Comparison of ENCODE assay signal across 8 cellular contexts in the genomic region with DNA sequence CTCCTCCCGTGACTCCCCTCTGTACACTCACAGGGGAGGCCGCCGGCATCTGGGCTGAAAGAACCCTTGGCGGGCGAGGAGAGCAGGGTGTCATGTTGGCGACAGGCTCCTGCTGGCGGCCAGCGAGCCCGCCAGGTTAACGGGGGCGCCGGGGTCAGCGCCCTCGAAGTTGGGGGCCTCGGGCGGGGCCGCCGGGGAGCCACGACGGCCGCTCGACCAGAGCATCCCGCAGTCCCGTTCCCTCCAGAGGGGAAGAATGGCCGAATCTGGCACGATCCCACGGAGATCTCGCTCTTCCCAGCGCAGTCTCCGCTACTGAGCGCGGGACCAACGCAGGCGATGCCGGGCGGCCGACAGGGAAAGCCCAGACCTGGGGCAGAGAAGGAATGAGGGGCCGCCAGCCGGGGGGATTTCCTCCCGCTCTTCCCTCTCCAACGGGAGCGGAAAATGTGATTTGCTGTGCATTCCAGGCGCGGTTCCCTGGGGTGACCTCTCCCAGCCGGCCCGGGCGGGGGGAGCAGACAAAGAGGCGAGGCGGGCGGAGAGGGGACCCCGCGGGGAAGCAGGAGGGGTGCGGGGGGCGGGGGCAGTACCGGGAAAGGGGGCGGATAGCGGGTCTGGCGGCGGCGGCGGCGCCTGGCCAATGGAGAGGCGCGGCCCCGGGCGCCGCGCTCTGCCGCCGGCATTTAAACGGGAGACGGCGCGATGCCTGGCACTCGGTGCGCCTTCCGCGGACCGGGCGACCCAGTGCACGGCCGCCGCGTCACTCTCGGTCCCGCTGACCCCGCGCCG.
DNase-seq lines count a peak whose midpoint lies in the region; ATAC-seq lines count a peak whose summit lies in the region.

A gene (plus strand): TSS at position 715 of the 792 bp plus-strand sequence. CDS start 12,687 bp downstream, outside the sequence.

- DNase-seq in HCEC 1CT (peak; percentile 93), amniotic stem cell (lab: John Stamatoyannopoulos, UW) (peak; percentile 6), islet precursor cell (peak; percentile 63), HAP-1 (ENCODE audit: low spot score in 2 of 2) (no peak), NCI-H2081 treated with DMSO at 0.1 percent for 48 hours (lab: John Stamatoyannopoulos, UW) (no peak)

- in situ Hi-C loops in HAP-1 (cut with MboI; ENCODE audit: low sequenced_read_pairs): no loop called here

- H3K27ac ChIP-seq in skin epidermis: peak within 1 kb of the TSS in 17 of 21 experiments; percentile 15 to 86 (median 66)

- H3K27me3 ChIP-seq in HAP-1 (ENCODE audit: low read depth): peaks cover 45% of the 10 kb centered on the region

- H3K9me3 ChIP-seq in HAP-1: no peaks in the 10 kb centered on the region

- no peak for ATAC-seq in HG03108 (IDR thresholded peaks at IDR 0.05; ENCODE audit: unreplicated experiment)
- ATAC-seq in HG03460 (IDR thresholded peaks at IDR 0.05; ENCODE audit: unreplicated experiment): no peak

- H3K4me3 ChIP-seq in skin epidermis (peak within 1 kb of the TSS; percentile 28 to 45 (median 34)), HAP-1 (no peak within 1 kb of the TSS)

- no peaks in the 10 kb centered on the region for H3K4me1 ChIP-seq in HAP-1

- H3K36me3 ChIP-seq in HAP-1 (replicated peaks): no peaks in the 10 kb centered on the region

Comparison
In these comparisons a context has a peak if more than half of its experiments do, and no peak if none do; other contexts are left out.
1. DNase-seq: peak in HCEC 1CT (single experiment), amniotic stem cell (single experiment) and islet precursor cell (single experiment); none in HAP-1 (0 of 2) and NCI-H2081 treated with DMSO at 0.1 percent for 48 hours (single experiment).